16 cellular contexts compared by ENCODE assay signal in the genomic region with DNA sequence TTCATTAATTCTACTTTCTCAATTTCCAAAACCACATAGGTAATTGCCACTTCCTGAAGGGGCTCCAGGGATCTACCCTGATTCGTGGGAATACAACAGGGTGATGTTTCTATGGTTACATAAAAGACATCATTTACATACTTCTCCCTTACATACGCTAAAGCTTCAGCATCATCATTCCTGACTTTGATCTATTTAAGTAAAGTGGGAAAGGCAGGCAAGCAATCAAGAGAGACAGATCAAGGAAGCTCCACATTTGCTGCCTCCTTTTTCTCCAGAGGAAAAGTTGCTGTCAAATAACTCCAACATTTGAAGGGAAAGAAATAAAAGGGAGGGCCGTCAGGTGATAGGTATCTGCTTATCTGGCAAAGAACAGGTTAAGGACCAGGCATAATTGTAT.
"Had no signal": no experiment of that assay in that cellular context is flagged by ENCODE, and none has a peak within 500 bp of the region (broad histone marks: within the 10 kb centered on the region; RNA-seq: fewer than 3 reads in every experiment).

No MANE protein-coding gene starts in this region.

- H3K27ac ChIP-seq: colonic mucosa, esophagus squamous epithelium, gastroesophageal sphincter, neutrophil, psoas muscle had no signal

- DNase-seq: colonic mucosa; dermis blood vessel endothelial cell; esophagus squamous epithelium; foreskin fibroblast; glutamatergic neuron; kidney; left cardiac atrium; naive thymus-derived CD4-positive, alpha-beta T cell; nephron progenitor cell; psoas muscle; small intestine; stimulated activated CD4-positive, alpha-beta T cell treated with anti-CD3 and anti-CD28 coated beads, Interleukin-12 subunit alpha, Interleukin-12 subunit beta, amount 100 ng/mL, for 4 hours; stimulated activated naive CD4-positive, alpha-beta T cell treated with Interleukin-2 at 50 U/mL for 16 hours; trophoblast cell had no signal

- H3K27me3 ChIP-seq: colonic mucosa, esophagus squamous epithelium, gastroesophageal sphincter, neutrophil had no signal

- H3K4me1 ChIP-seq: colonic mucosa, esophagus squamous epithelium, gastroesophageal sphincter, psoas muscle had no signal

- FAIRE-seq: kidney, small intestine had no signal

- H3K4me3 ChIP-seq: colonic mucosa, esophagus squamous epithelium, gastroesophageal sphincter, psoas muscle had no signal

- H3K9me3 ChIP-seq: colonic mucosa, esophagus squamous epithelium, gastroesophageal sphincter, neutrophil, psoas muscle had no signal

- H3K36me3 ChIP-seq: colonic mucosa, esophagus squamous epithelium, neutrophil had no signal

- ATAC-seq: gastroesophageal sphincter; left cardiac atrium; naive thymus-derived CD4-positive, alpha-beta T cell; psoas muscle had no signal
